In genomic region chr17:81990836-81991683, GRCh38 we compare ENCODE assay signal across 13 cellular contexts. TPM values are rescaled to one million over a fixed set of nuclear protein-coding genes. Genes with fewer than 3 reads are reported as not detected.
DNase-seq lines count a peak whose midpoint lies in the region; ATAC-seq and TF ChIP-seq lines count a peak whose summit lies in the region.
"Had no signal": no experiment of that assay in that cellular context is flagged by ENCODE, and none has a peak within 500 bp of the region (broad histone marks: within the 10 kb centered on the region; RNA-seq: fewer than 3 reads in every experiment).

No MANE protein-coding gene starts in this region.

- H3K79me2 ChIP-seq in H9 (ENCODE audit: insufficient read depth, low read length) (no peaks in the 10 kb centered on the region; the same call in 1 of the 2 replicates), OCI-LY7 (ENCODE audit: insufficient read depth, low read depth, low read length) (no peaks in the 10 kb centered on the region)

- no peak for DNase-seq in H9
- DNase-seq in breast epithelium (ENCODE audit: low spot score in 2 of 2): no peak
- DNase-seq in left lung: peak in 1 of 2 donors; percentile 75
- DNase-seq in gastrocnemius medialis: no peak
- DNase-seq in T-helper 9 cell: no peak
- DNase-seq in NCI-H1105 treated with DMSO at 0.1 percent for 48 hours (lab: John Stamatoyannopoulos, UW): no peak
- no peak for DNase-seq in OCI-LY7 (ENCODE audit: low spot score)
- DNase-seq in COR-L47 (lab: John Stamatoyannopoulos, UW): no peak
- DNase-seq: activated T-cell treated with anti-CD3 and anti-CD28 coated beads, Interleukin-2, amount 50 U/mL, for 4 hours; central memory CD4-positive, alpha-beta T cell; stimulated activated naive CD4-positive, alpha-beta T cell had no signal

- intact Hi-C loops in breast epithelium (cut with DNase I; ENCODE audit: low total_unique reads): no loop called here
- intact Hi-C loops in left lung (cut with DNase I): no loop called here
- intact Hi-C loops in gastrocnemius medialis (cut with DNase I; ENCODE audit: low total_unique reads): loop anchor here (1.0 kb wide), 1 partner anchor 32 kb away; no protein-coding TSS in a partner anchor
- intact Hi-C loops in OCI-LY7 (cut with micrococcal nuclease; ENCODE audit: unreplicated experiment): no loop called here

- WGBS in H9 (ENCODE audit: extremely low coverage, insufficient read length, low lambda C conversion rate): no CpG with 5 or more reads among the region's 25 CpGs

- no peak overlapping the region for H2BK20ac ChIP-seq in H9 (ENCODE audit: low read depth, low read length, poor library complexity, severe bottlenecking)

- no peak overlapping the region for H3K9ac ChIP-seq in H9 (ENCODE audit: extremely low read depth, insufficient read length, low read length)

- POLR2A ChIA-PET in OCI-LY7 (lab: Charles Lee): no interaction called here

- peak overlapping the region in 1 of 3 donors; percentile 48 for H3K4me3 ChIP-seq in breast epithelium
- H3K4me3 ChIP-seq in left lung: no peak overlapping the region
- H3K4me3 ChIP-seq in gastrocnemius medialis: peak overlapping the region in 1 of 4 donors; percentile 32
- H3K4me3 ChIP-seq in OCI-LY7 (ENCODE audit: low read depth, low read length, poor library complexity, severe bottlenecking): no peak overlapping the region

- peak overlapping the region; percentile 20 to 94 (median 81); a peak in 6 of 7 replicates for H3K27ac Mint-ChIP-seq in H9
- H3K27ac Mint-ChIP-seq: B cell had no signal

- peaks cover 0 to 26% (median 15%) of the 10 kb centered on the region in 3 experiments; a peak in 6 of 7 replicates for H3K36me3 Mint-ChIP-seq in H9 (ENCODE audit: insufficient read depth in 1 of 3, low read depth in 3 of 3)

- H3K79me1 ChIP-seq in H9 (ENCODE audit: insufficient read depth, low read depth, low read length, poor library complexity, severe bottlenecking): no peaks in the 10 kb centered on the region

- H3K4me2 ChIP-seq in H9 (ENCODE audit: insufficient read depth, insufficient read length, low read length) (no peak overlapping the region), OCI-LY7 (ENCODE audit: low read length) (no peak overlapping the region)

- H3K14ac ChIP-seq in H9 (ENCODE audit: insufficient read depth, low read length): no peak overlapping the region

- peaks cover 21 to 37% of the 10 kb centered on the region in 2 experiments for H3K4me1 Mint-ChIP-seq in H9

- H4K8ac ChIP-seq in H9 (replicated peaks; ENCODE audit: insufficient read length, low read depth, low read length): no peak overlapping the region

- no peaks in the 10 kb centered on the region for H3K9me3 Mint-ChIP-seq in H9
- H3K9me3 Mint-ChIP-seq: activated T-cell treated with anti-CD3 and anti-CD28 coated beads, Interleukin-2, amount 50 U/mL, for 4 hours had no signal

- TF ChIP-seq CTCF in H9 (conservative IDR thresholded peaks at IDR 0.05): no peak
- TF ChIP-seq CTCF in breast epithelium (IDR thresholded peaks at IDR 0.05): no peak
- TF ChIP-seq CTCF in left lung (IDR thresholded peaks at IDR 0.05): no peak
- TF ChIP-seq CTCF in gastrocnemius medialis (IDR thresholded peaks at IDR 0.05 in 4 of 5, conservative IDR thresholded peaks at IDR 0.05 in 1 of 5): no peak
- TF ChIP-seq CTCF in OCI-LY7 (conservative IDR thresholded peaks at IDR 0.05; ENCODE audit: low read length): no peak

- H4K91ac ChIP-seq in H9 (ENCODE audit: insufficient read length, low read depth, low read length): no peak overlapping the region

- H3K9me3 ChIP-seq in H9 (ENCODE audit: control insufficient read depth, low read depth, low read length) (no peaks in the 10 kb centered on the region), breast epithelium (no peaks in the 10 kb centered on the region), left lung (no peaks in the 10 kb centered on the region), gastrocnemius medialis (no peaks in the 10 kb centered on the region), OCI-LY7 (ENCODE audit: low read length) (no peaks in the 10 kb centered on the region)

- H4K5ac ChIP-seq in H9 (ENCODE audit: insufficient read length, low read depth, low read length): no peak overlapping the region

- H4K20me1 ChIP-seq in H9 (ENCODE audit: control insufficient read depth, insufficient read depth, insufficient read length) (no peaks in the 10 kb centered on the region), OCI-LY7 (ENCODE audit: insufficient read depth, low read length) (no peaks in the 10 kb centered on the region)

- H3K36me3 ChIP-seq in breast epithelium (no peaks in the 10 kb centered on the region), left lung (peaks cover 0 to 38% of the 10 kb centered on the region in 2 donors), gastrocnemius medialis (peaks cover 0 to 13% of the 10 kb centered on the region in 2 donors), OCI-LY7 (ENCODE audit: insufficient read depth, low read length) (peaks cover 7% of the 10 kb centered on the region; the same call in 1 of the 2 replicates)

- H3K4ac ChIP-seq in H9 (ENCODE audit: low read depth, low read length): no peak overlapping the region

- H2AFZ ChIP-seq in H9 (ENCODE audit: low read length) (no peak overlapping the region), OCI-LY7 (ENCODE audit: low read length) (no peak overlapping the region)

- no peak for TF ChIP-seq POLR2A in breast epithelium (IDR thresholded peaks at IDR 0.05)
- no peak for TF ChIP-seq POLR2A in gastrocnemius medialis (IDR thresholded peaks at IDR 0.05)

- no peak overlapping the region for H2AK5ac ChIP-seq in H9 (ENCODE audit: insufficient read length, low read length)

- no peak overlapping the region for H2BK15ac ChIP-seq in H9 (ENCODE audit: low read depth, low read length)

- H3K23ac ChIP-seq in H9 (ENCODE audit: insufficient read length, low read depth, low read length): no peak overlapping the region

- H3K27me3 ChIP-seq in H9 (ENCODE audit: insufficient read depth, low read length) (no peaks in the 10 kb centered on the region), breast epithelium (no peaks in the 10 kb centered on the region), left lung (no peaks in the 10 kb centered on the region), gastrocnemius medialis (no peaks in the 10 kb centered on the region)

- in situ Hi-C loops in gastrocnemius medialis (cut with MboI; ENCODE audit: low sequenced_read_pairs in 4 of 4): no loop called here

- no peak overlapping the region for H2BK120ac ChIP-seq in H9 (ENCODE audit: low read depth, low read length, poor library complexity, severe bottlenecking)

- H3K56ac ChIP-seq in H9 (ENCODE audit: insufficient read length, low read depth, low read length): no peak overlapping the region

- H3K23me2 ChIP-seq in H9 (ENCODE audit: insufficient read length, low read depth, low read length, poor library complexity, severe bottlenecking): no peaks in the 10 kb centered on the region

- no peaks in the 10 kb centered on the region for H3K27me3 Mint-ChIP-seq in H9 (ENCODE audit: low read depth)
- H3K27me3 Mint-ChIP-seq: B cell had no signal

- H3K27ac ChIP-seq in H9 (ENCODE audit: insufficient read length, low read depth, low read length) (no peak overlapping the region), breast epithelium (peak overlapping the region; percentile 61 to 77), left lung (peak overlapping the region; percentile 20 to 63), gastrocnemius medialis (peak overlapping the region; percentile 84 to 87 (median 86)), OCI-LY7 (ENCODE audit: low read depth, low read length, poor library complexity, severe bottlenecking) (no peak overlapping the region)

- H3K4me3 Mint-ChIP-seq in H9: peak overlapping the region in 1 of 2 experiments; percentile 2; a peak in 1 of 5 replicates
- H3K4me3 Mint-ChIP-seq: activated T-cell treated with anti-CD3 and anti-CD28 coated beads, Interleukin-2, amount 50 U/mL, for 4 hours; B cell had no signal

- H3K18ac ChIP-seq in H9 (ENCODE audit: insufficient read length, low read depth, low read length): no peak overlapping the region

- H2BK5ac ChIP-seq in H9 (ENCODE audit: insufficient read length, low read length): no peak overlapping the region

- CTCF ChIA-PET in OCI-LY7 (lab: Charles Lee; ENCODE audit: unreplicated experiment): no interaction called here

- H3T11ph ChIP-seq in H9 (ENCODE audit: low read length): no peak overlapping the region

- no peaks in the 10 kb centered on the region for H3K9me2 ChIP-seq in OCI-LY7 (ENCODE audit: insufficient read depth, low read length)

- H2BK12ac ChIP-seq in H9 (ENCODE audit: insufficient read length, low read depth, low read length): no peak overlapping the region

- BruUV-seq in OCI-LY7 (replicated peaks; lab: Mats Ljungman, UMichigan): no TSS peak

- no peak for ATAC-seq in left lung
- ATAC-seq in gastrocnemius medialis: peak in 1 of 2 donors; percentile 2
- ATAC-seq: activated T-cell treated with anti-CD3 and anti-CD28 coated beads, Interleukin-2, amount 50 U/mL, for 4 hours had no signal

- no peaks in the 10 kb centered on the region; the same call in 1 of the 2 replicates for H3K4me1 ChIP-seq in H9 (ENCODE audit: insufficient read depth, low read length)
- H3K4me1 ChIP-seq in breast epithelium: peaks cover 0 to 9% of the 10 kb centered on the region in 2 donors
- H3K4me1 ChIP-seq in left lung: peaks cover 18 to 32% of the 10 kb centered on the region in 2 donors
- peaks cover 17 to 23% of the 10 kb centered on the region in 2 donors for H3K4me1 ChIP-seq in gastrocnemius medialis
- no peaks in the 10 kb centered on the region for H3K4me1 ChIP-seq in OCI-LY7 (ENCODE audit: insufficient read depth, low read length, poor library complexity, severe bottlenecking)

RNA-seq across cellular contexts. Expression of gene ASPSCR1, which starts 13.6 kb away (rescaled TPM):
- total RNA-seq in H9 (2021): 50.9 and 53.1 TPM in 2 replicates
- total RNA-seq in breast epithelium: 10 to 100 TPM; 15.4 to 31.8 (median 17.9) TPM
- total RNA-seq in left lung: 10 to 100 TPM; 35.1 to 40.2 TPM
- total RNA-seq in gastrocnemius medialis: 10 to 100 TPM; 24.0 to 44.7 (median 32.0) TPM
- total RNA-seq in OCI-LY7 (2014; rRNA removed; shearing (Covaris generic)): 66.7 and 89.1 TPM in 2 replicates
- total RNA-seq in OCI-LY7 (2022): 77.8 and 81.8 TPM in 2 replicates

RNA-seq across cellular contexts. Expression of gene NOTUM, which starts 30.1 kb away (rescaled TPM):
- 2.0 and 2.1 TPM in 2 replicates for total RNA-seq in H9 (2021)
- total RNA-seq in breast epithelium: under 1 TPM in 1 of 3 donors, not detected in 2; 0.29 TPM
- total RNA-seq in left lung: 1 to 10 TPM in 1 of 2 donors, under 1 TPM in 1; 0.79 to 1.0 TPM
- total RNA-seq in gastrocnemius medialis: 1 to 10 TPM in 3 of 4 donors, not detected in 1; 1.7 to 1.8 (median 1.7) TPM
- 3.6 and 4.4 TPM in 2 replicates for total RNA-seq in OCI-LY7 (2014; rRNA removed; shearing (Covaris generic))
- total RNA-seq in OCI-LY7 (2022): 0.88 and 1.9 TPM in 2 replicates
- total RNA-seq: B cell, mononuclear cell had no signal

RNA-seq across cellular contexts. Expression of gene CENPX, which starts 31.6 kb away (rescaled TPM):
- total RNA-seq in H9 (2021) (77.9 and 82.8 TPM in 2 replicates), breast epithelium (10 to 100 TPM; 79.5 to 94.7 (median 92.5) TPM), left lung (10 to 100 TPM; 42.9 to 77.7 TPM), gastrocnemius medialis (10 to 100 TPM; 41.2 to 62.7 (median 57.0) TPM), OCI-LY7 (2022) (107 and 130 TPM in 2 replicates)
- total RNA-seq in OCI-LY7 (2014; rRNA removed; shearing (Covaris generic)): 249 and 251 TPM in 2 replicates

RNA-seq across cellular contexts. Expression of gene LRRC45, which starts 32.0 kb away (rescaled TPM):
- total RNA-seq in H9 (2021) (28.7 and 30.6 TPM in 2 replicates), breast epithelium (10 to 100 TPM in 2 of 3 donors, 1 to 10 TPM in 1; 8.0 to 18.7 (median 14.7) TPM), left lung (10 to 100 TPM; 16.9 to 20.7 TPM), gastrocnemius medialis (1 to 10 TPM; 1.1 to 5.0 (median 3.8) TPM), OCI-LY7 (2022) (40.9 and 41.2 TPM in 2 replicates)
- 52.0 and 62.6 TPM in 2 replicates for total RNA-seq in OCI-LY7 (2014; rRNA removed; shearing (Covaris generic))

RNA-seq across cellular contexts. Expression of gene RAC3, which starts 40.4 kb away (rescaled TPM):
- 84.8 and 85.8 TPM in 2 replicates for total RNA-seq in H9 (2021)
- 10 to 100 TPM in 2 of 3 donors, 1 to 10 TPM in 1; 7.6 to 23.0 (median 16.1) TPM for total RNA-seq in breast epithelium
- 10 to 100 TPM in 1 of 2 donors, 1 to 10 TPM in 1; 4.2 to 11.5 TPM for total RNA-seq in left lung
- 1 to 10 TPM in 1 of 4 donors, under 1 TPM in 1, not detected in 2; 0.42 to 2.0 TPM for total RNA-seq in gastrocnemius medialis
- 15.7 and 24.4 TPM in 2 replicates for total RNA-seq in OCI-LY7 (2014; rRNA removed; shearing (Covaris generic))
- 15.1 and 16.4 TPM in 2 replicates for total RNA-seq in OCI-LY7 (2022)

Comparison
In these comparisons a context has a peak if more than half of its experiments do, and no peak if none do; other contexts are left out.
1. H3K27ac ChIP-seq: peak in breast epithelium (2 of 2), left lung (2 of 2) and gastrocnemius medialis (4 of 4); none in H9 (single experiment) and OCI-LY7 (single experiment).